In the genomic region with DNA sequence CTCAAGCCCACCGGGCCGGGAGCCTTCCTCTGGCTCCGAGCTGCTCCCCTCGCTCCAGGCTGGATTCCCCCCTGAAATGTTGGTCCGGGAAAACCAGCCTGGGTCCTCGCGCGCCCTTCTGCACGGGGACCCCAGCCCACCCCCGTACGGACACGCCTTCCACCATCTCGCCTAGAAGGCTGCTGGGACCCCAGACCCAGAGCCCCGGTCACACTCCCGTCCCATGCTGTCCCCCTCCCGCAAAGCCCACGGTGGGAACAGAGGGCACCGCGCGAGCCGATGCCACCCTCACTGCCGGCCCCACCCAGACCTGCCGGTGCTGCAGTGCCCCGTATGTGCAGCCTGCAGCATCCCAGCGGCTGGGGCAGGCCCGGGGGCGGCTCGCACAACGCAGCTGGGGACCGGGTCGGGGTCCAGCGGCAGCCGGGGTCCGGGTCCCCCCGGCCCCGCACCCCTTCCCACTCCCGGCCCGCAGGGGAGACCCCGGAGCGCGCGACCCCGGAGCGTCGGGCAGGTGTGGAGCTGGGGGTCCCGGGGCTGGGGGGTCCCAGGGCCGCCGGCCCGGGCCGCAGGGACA, we compare ENCODE assay signal across 9 cellular contexts. TPM values are rescaled to one million over a fixed set of nuclear protein-coding genes. Genes with fewer than 3 reads are reported as not detected.
DNase-seq lines count a peak whose midpoint lies in the region; ATAC-seq and TF ChIP-seq lines count a peak whose summit lies in the region.
"Had no signal": no experiment of that assay in that cellular context is flagged by ENCODE, and none has a peak within 500 bp of the region (broad histone marks: within the 10 kb centered on the region; RNA-seq: fewer than 3 reads in every experiment).

No MANE protein-coding gene starts in this region.

- DNase-seq in SK-N-SH (peak; percentile 68), mammary epithelial cell (no peak), lung (ENCODE audit: low spot score) (no peak), thoracic aorta (ENCODE audit: low spot score) (no peak), Ammon's horn (ENCODE audit: low spot score) (no peak), NCI-H2196 treated with DMSO at 0.1 percent for 48 hours (lab: John Stamatoyannopoulos, UW; ENCODE audit: unreplicated experiment) (no peak)

- H3K4me1 ChIP-seq in SK-N-SH (ENCODE audit: control insufficient read depth in 1 of 2, insufficient read depth in 2 of 2, low read depth in 1 of 2, low read length in 1 of 2) (peaks cover 0 to 8% of the 10 kb centered on the region in 2 experiments; a peak in 1 of 4 replicates), mammary epithelial cell (ENCODE audit: insufficient read depth, low read length) (peaks cover 7% of the 10 kb centered on the region), lung (ENCODE audit: control insufficient read depth in 2 of 2, insufficient read depth in 2 of 2, low read length in 2 of 2) (peaks cover 0 to 5% of the 10 kb centered on the region in 2 donors), thoracic aorta (ENCODE audit: control insufficient read depth in 1 of 2, low read depth in 2 of 2) (peaks cover 11 to 18% of the 10 kb centered on the region in 2 donors)

- no peaks in the 10 kb centered on the region for H4K20me1 ChIP-seq in SK-N-SH (ENCODE audit: insufficient read depth)
- no peaks in the 10 kb centered on the region for H4K20me1 ChIP-seq in mammary epithelial cell (ENCODE audit: insufficient read depth, low read length)

- H3K4me2 ChIP-seq in SK-N-SH: peak overlapping the region; percentile 79; the same call in 1 of the 2 replicates
- peak overlapping the region; percentile 58 for H3K4me2 ChIP-seq in mammary epithelial cell (ENCODE audit: insufficient read depth, low read depth, low read length)

- no peak for TF ChIP-seq RAD21 in SK-N-SH (IDR thresholded peaks at IDR 0.05; ENCODE audit: low read length)

- in situ Hi-C loops in mammary epithelial cell (cut with MboI; ENCODE audit: low sequenced_read_pairs in 2 of 2): no loop called here

- POLR2A ChIA-PET in SK-N-SH (lab: Yijun Ruan, JAX): interaction anchor here (0.5 to 1.0 kb wide), 2 partner anchors 20 to 185 kb away, joined by 3 read pairs; no protein-coding TSS in a partner anchor

- BruUV-seq in mammary epithelial cell (replicated peaks; lab: Mats Ljungman, UMichigan): no TSS peak

- WGBS in SK-N-SH (ENCODE audit: low lambda C conversion rate): 68% methylated on average over 25 of the region's 50 CpGs
- 34% methylated on average over 5 of the region's 50 CpGs for WGBS in mammary epithelial cell (ENCODE audit: low coverage, missing lambda C conversion rate)
- 2% methylated on average over 36 to 50 of the region's 50 CpGs for WGBS in lung, 2 donors

- H3F3A ChIP-seq in SK-N-SH (replicated peaks; ENCODE audit: insufficient read depth): no peaks in the 10 kb centered on the region

- dilution Hi-C loops in mammary epithelial cell (cut with HindIII; ENCODE audit: low sequenced_read_pairs): no loop called here

- H3K27ac ChIP-seq in SK-N-SH (ENCODE audit: low read depth in 2 of 2, low read length in 1 of 2) (no peak overlapping the region), mammary epithelial cell (ENCODE audit: insufficient read depth, low read depth, low read length) (no peak overlapping the region), lung (ENCODE audit: low read depth in 1 of 2, low read length in 1 of 2) (peak overlapping the region; percentile 47 to 83), thoracic aorta (no peak overlapping the region)

- no peaks in the 10 kb centered on the region for H3K9me2 ChIP-seq in SK-N-SH

- no peak for ATAC-seq in SK-N-SH treated with all-trans-retinoic acid at 6 μM for 48 hours
- ATAC-seq in lung (ENCODE audit: insufficient read depth, low FRiP score): peak; percentile 28
- ATAC-seq in thoracic aorta (ENCODE audit: insufficient number of reproducible peaks, low FRiP score, low read depth): no peak
- ATAC-seq in GM18498 (IDR thresholded peaks at IDR 0.05; ENCODE audit: unreplicated experiment): no peak

- H3K9me3 ChIP-seq in SK-N-SH (no peaks in the 10 kb centered on the region), mammary epithelial cell (replicated peaks; ENCODE audit: insufficient read depth, low read length) (no peaks in the 10 kb centered on the region), lung (ENCODE audit: control insufficient read depth in 2 of 2, insufficient read depth in 1 of 2, low read length in 1 of 2) (no peaks in the 10 kb centered on the region), thoracic aorta (no peaks in the 10 kb centered on the region)

- H3K9ac ChIP-seq in SK-N-SH (no peak overlapping the region), mammary epithelial cell (ENCODE audit: insufficient read depth, low read length) (no peak overlapping the region)
- H3K9ac ChIP-seq: parathyroid adenoma had no signal

- no peak for TF ChIP-seq EP300 in SK-N-SH (IDR thresholded peaks at IDR 0.05; ENCODE audit: borderline replicate concordance in 1 of 2, low read depth in 1 of 2, low read length in 1 of 2)

- TF ChIP-seq CTCF in SK-N-SH (IDR thresholded peaks at IDR 0.05) (no peak), mammary epithelial cell (conservative IDR thresholded peaks at IDR 0.05 in 1 of 2, IDR thresholded peaks at IDR 0.05 in 1 of 2; ENCODE audit: extremely low read depth in 1 of 2, insufficient read depth in 1 of 2, low read depth in 1 of 2, low read length in 2 of 2) (no peak), lung (IDR thresholded peaks at IDR 0.05; ENCODE audit: control extremely low read depth, extremely low read depth) (no peak), thoracic aorta (IDR thresholded peaks at IDR 0.05) (no peak)

- H3K4me3 ChIP-seq in SK-N-SH (ENCODE audit: low read depth in 2 of 2, low read length in 1 of 2): peak overlapping the region in 1 of 2 experiments; percentile 39; a peak in 2 of 4 replicates
- H3K4me3 ChIP-seq in mammary epithelial cell (replicated peaks in 1 of 3; ENCODE audit: insufficient read depth in 1 of 3, low read depth in 2 of 3, low read length in 3 of 3): peak overlapping the region in 1 of 3 experiments; percentile 25
- peak overlapping the region; percentile 33 for H3K4me3 ChIP-seq in lung
- H3K4me3 ChIP-seq in thoracic aorta: peak overlapping the region; percentile 63

- intact Hi-C loops in mammary epithelial cell (cut with micrococcal nuclease): no loop called here

- no peaks in the 10 kb centered on the region for H3K36me3 ChIP-seq in SK-N-SH (replicated peaks in 1 of 2; ENCODE audit: control insufficient read depth in 1 of 2, insufficient read depth in 2 of 2, low read length in 1 of 2)
- H3K36me3 ChIP-seq in mammary epithelial cell (ENCODE audit: insufficient read depth, low read length): no peaks in the 10 kb centered on the region
- no peaks in the 10 kb centered on the region for H3K36me3 ChIP-seq in lung (ENCODE audit: control insufficient read depth in 2 of 2, insufficient read depth in 2 of 2, low read length in 2 of 2)
- H3K36me3 ChIP-seq in thoracic aorta: no peaks in the 10 kb centered on the region

- H2AFZ ChIP-seq in SK-N-SH (ENCODE audit: low read depth) (no peak overlapping the region), mammary epithelial cell (ENCODE audit: low read depth, low read length) (no peak overlapping the region)

- H3K79me2 ChIP-seq in SK-N-SH (ENCODE audit: insufficient read depth) (no peaks in the 10 kb centered on the region), mammary epithelial cell (ENCODE audit: insufficient read depth, low read length) (no peaks in the 10 kb centered on the region)
- H3K79me2 ChIP-seq: parathyroid adenoma had no signal

- CTCF ChIA-PET in SK-N-SH (lab: Yijun Ruan, JAX): interaction anchor here (1.1 to 1.8 kb wide), 4 partner anchors 15 to 39 kb away, joined by 3 to 5 read pairs (median 4); no protein-coding TSS in a partner anchor
- CTCF ChIA-PET in mammary epithelial cell (lab: Charles Lee; ENCODE audit: low non-redundant PET): no interaction called here

- H3K27me3 ChIP-seq in SK-N-SH (ENCODE audit: insufficient read depth) (peaks cover 10% of the 10 kb centered on the region; the same call in 1 of the 2 replicates), mammary epithelial cell (ENCODE audit: insufficient read depth, low read length) (peaks cover 11% of the 10 kb centered on the region), lung (ENCODE audit: control insufficient read depth, insufficient read depth) (no peaks in the 10 kb centered on the region), thoracic aorta (replicated peaks; ENCODE audit: insufficient read depth) (peaks cover 13% of the 10 kb centered on the region)

TF ChIP-seq in SK-N-SH, 30 proteins besides CTCF, POLR2A, EP300 and RAD21:
- TF ChIP-seq NRF1 (IDR thresholded peaks at IDR 0.05; ENCODE audit: low read depth, low read length) (no peak), TCF12 (IDR thresholded peaks at IDR 0.05) (no peak), TEAD4 (IDR thresholded peaks at IDR 0.05; ENCODE audit: borderline replicate concordance, insufficient read depth) (no peak), ELF1 (IDR thresholded peaks at IDR 0.05) (no peak), SIN3A (IDR thresholded peaks at IDR 0.05; ENCODE audit: borderline replicate concordance, low read depth, low read length) (no peak)

TF ChIP-seq in SK-N-SH treated with all-trans-retinoic acid at 6 μM for 48 hours, 23 proteins besides CTCF, POLR2A, EP300 and RAD21 (continues in another document):
- no peak for TF ChIP-seq ARNTL (CRISPR knock-in tag; IDR thresholded peaks at IDR 0.05; ENCODE audit: borderline replicate concordance, low read depth)
- TF ChIP-seq CREB5 (CRISPR knock-in tag; IDR thresholded peaks at IDR 0.05; ENCODE audit: low read depth): no peak
- TF ChIP-seq BACH2 (CRISPR knock-in tag; IDR thresholded peaks at IDR 0.05; ENCODE audit: borderline replicate concordance): no peak
- no peak for TF ChIP-seq PPARA (CRISPR knock-in tag; IDR thresholded peaks at IDR 0.05; ENCODE audit: borderline replicate concordance)
- no peak for TF ChIP-seq RARB (CRISPR knock-in tag; IDR thresholded peaks at IDR 0.05)

RNA-seq across cellular contexts. Expression of gene SPOCK2, which starts 0.9 kb away (rescaled TPM):
- polyA plus RNA-seq in SK-N-SH (2012; rRNA removed) (0.18 and 0.63 TPM in 2 replicates), mammary epithelial cell (0.10 TPM), lung (10 to 100 TPM; 34.1 to 86.0 TPM)
- polyA plus RNA-seq in SK-N-SH (2012; cell fraction: cytosol; rRNA removed): 0.14 and 0.46 TPM in 2 replicates
- 1.2 and 1.4 TPM in 2 replicates for polyA plus RNA-seq in SK-N-SH (2012; cell fraction: nucleus; rRNA removed)
- total RNA-seq in mammary epithelial cell (10 to 100 TPM in 1 of 2 donors, under 1 TPM in 1; 0.49 to 20.2 TPM), lung (100 to 1,000 TPM in 1 of 2 donors, 10 to 100 TPM in 1; 24.1 to 103 TPM), thoracic aorta (10 to 100 TPM in 1 of 2 donors, 1 to 10 TPM in 1; 3.5 to 13.8 TPM)
- polyA minus RNA-seq in mammary epithelial cell: 0.62 TPM

Comparison
In these comparisons a context has a peak if more than half of its experiments do, and no peak if none do; other contexts are left out.
1. H3K27ac ChIP-seq: peak in lung (2 of 2); none in SK-N-SH (0 of 2), mammary epithelial cell (single experiment) and thoracic aorta (0 of 2).